In genomic region chr17:75828051-75828400, GRCh38 we compare ENCODE assay signal across 9 cellular contexts. TPM values are rescaled to one million over a fixed set of nuclear protein-coding genes. Genes with fewer than 3 reads are reported as not detected.
DNase-seq lines count a peak whose midpoint lies in the region; ATAC-seq and TF ChIP-seq lines count a peak whose summit lies in the region.
"Had no signal": no experiment of that assay in that cellular context is flagged by ENCODE, and none has a peak within 500 bp of the region (broad histone marks: within the 10 kb centered on the region; RNA-seq: fewer than 3 reads in every experiment).

No MANE protein-coding gene starts in this region.

- H2AFZ ChIP-seq in OCI-LY3 (ENCODE audit: low read depth, low read length), result no peak overlapping the region

- peak overlapping the region; percentile 56 for H3K4me2 ChIP-seq in OCI-LY3 (ENCODE audit: low read length)

- no peaks in the 10 kb centered on the region for H3K79me2 ChIP-seq in OCI-LY3 (ENCODE audit: low read length)

- H3K4me3 ChIP-seq in OCI-LY3 (ENCODE audit: low read length) (peak overlapping the region; percentile 57), psoas muscle (peak overlapping the region; percentile 49)

- H3K27me3 Mint-ChIP-seq in effector memory CD8-positive, alpha-beta T cell, result no peaks in the 10 kb centered on the region

- DNase-seq in GM10266 (ENCODE audit: extremely low spot score) (peak; percentile 25), psoas muscle (no peak), NCI-H2196 treated with DMSO at 0.1 percent for 48 hours (lab: John Stamatoyannopoulos, UW; ENCODE audit: unreplicated experiment) (no peak), NCI-H2227 treated with DMSO at 0.1 percent for 48 hours (lab: John Stamatoyannopoulos, UW) (no peak)
- DNase-seq in effector memory CD8-positive, alpha-beta T cell, result no peak
- DNase-seq: MV-4-11 had no signal

- no peak overlapping the region for H3K27ac ChIP-seq in OCI-LY3 (ENCODE audit: low read length)
- peak overlapping the region; percentile 67 for H3K27ac ChIP-seq in psoas muscle

- H3K4me1 ChIP-seq in OCI-LY3 (ENCODE audit: low read length) (peaks cover 10% of the 10 kb centered on the region; the same call in 1 of the 2 replicates), psoas muscle (peaks cover 9% of the 10 kb centered on the region)

- peak overlapping the region; percentile 79 to 94 for H3K27ac Mint-ChIP-seq in effector memory CD8-positive, alpha-beta T cell

- intact Hi-C loops in psoas muscle (cut with DNase I), result loop anchor here (5.0 kb wide), 1 partner anchor 41 kb away; no protein-coding TSS in a partner anchor

- no peaks in the 10 kb centered on the region for H3K9me3 Mint-ChIP-seq in effector memory CD8-positive, alpha-beta T cell

- H3K36me3 ChIP-seq in OCI-LY3 (replicated peaks; ENCODE audit: low read depth, low read length) (peaks cover 16% of the 10 kb centered on the region), psoas muscle (ENCODE audit: insufficient read depth in 1 of 2, low read depth in 1 of 2) (peaks cover 0 to 52% of the 10 kb centered on the region in 2 donors)

- H3K36me3 Mint-ChIP-seq in effector memory CD8-positive, alpha-beta T cell (ENCODE audit: insufficient read depth), result peaks cover 50% of the 10 kb centered on the region

- H3K4me1 Mint-ChIP-seq in effector memory CD8-positive, alpha-beta T cell (ENCODE audit: low read depth in 2 of 2), result peaks cover 13 to 24% of the 10 kb centered on the region in 2 donors

- peak overlapping the region; percentile 10; the same call in 1 of the 2 replicates for H3K9ac ChIP-seq in OCI-LY3 (ENCODE audit: low read length)

- no peaks in the 10 kb centered on the region for H4K20me1 ChIP-seq in OCI-LY3 (ENCODE audit: insufficient read depth, low read length)

- peak overlapping the region; percentile 46 to 72 for H3K4me3 Mint-ChIP-seq in effector memory CD8-positive, alpha-beta T cell

- H3K9me3 ChIP-seq in OCI-LY3 (ENCODE audit: insufficient read depth, low read length) (no peaks in the 10 kb centered on the region), psoas muscle (no peaks in the 10 kb centered on the region)

- no peak for TF ChIP-seq CTCF in GM10266 (IDR thresholded peaks at IDR 0.05; ENCODE audit: control insufficient read depth, insufficient read depth, low read depth, missing control alignments)
- TF ChIP-seq CTCF in OCI-LY3 (IDR thresholded peaks at IDR 0.05; ENCODE audit: low read depth, low read length), result no peak
- TF ChIP-seq CTCF in psoas muscle (IDR thresholded peaks at IDR 0.05), result no peak

- no peaks in the 10 kb centered on the region for H3K27me3 ChIP-seq in OCI-LY3 (ENCODE audit: low read depth, low read length)
- no peaks in the 10 kb centered on the region for H3K27me3 ChIP-seq in psoas muscle (ENCODE audit: insufficient read depth in 3 of 3, low read length in 2 of 3)

- WGBS in psoas muscle, 3 donors, result 29 to 42% (median 30%) methylated on average over 12 of the region's 12 CpGs

- peak; percentile 50 for ATAC-seq in effector memory CD8-positive, alpha-beta T cell (replicated peaks)
- ATAC-seq in psoas muscle (peak in 2 of 4 donors; percentile 3 to 4), GM21529 (IDR thresholded peaks at IDR 0.05; ENCODE audit: unreplicated experiment) (no peak), GM18858 (IDR thresholded peaks at IDR 0.05; ENCODE audit: unreplicated experiment) (no peak)

RNA-seq across cellular contexts. Expression of gene UNC13D, which starts 16.2 kb away (rescaled TPM):
- 10 to 100 TPM in 1 of 4 donors, 1 to 10 TPM in 3; 5.1 to 12.8 (median 7.2) TPM for total RNA-seq in psoas muscle
- 1 to 10 TPM; 1.7 to 3.7 (median 2.2) TPM for polyA plus RNA-seq in psoas muscle

RNA-seq across cellular contexts. Expression of gene WBP2, which starts 27.1 kb away (rescaled TPM):
- 100 to 1,000 TPM; 109 to 278 (median 164) TPM for total RNA-seq in psoas muscle
- 100 to 1,000 TPM; 115 to 174 (median 149) TPM for polyA plus RNA-seq in psoas muscle

RNA-seq across cellular contexts. Expression of gene UNK, which starts 43.4 kb away (rescaled TPM):
- 10 to 100 TPM in 1 of 4 donors, 1 to 10 TPM in 3; 7.9 to 11.6 (median 8.2) TPM for total RNA-seq in psoas muscle
- polyA plus RNA-seq in psoas muscle, result 10 to 100 TPM in 1 of 3 donors, 1 to 10 TPM in 2; 6.9 to 13.7 (median 9.5) TPM

RNA-seq across cellular contexts. Expression of gene TRIM47, which starts 50.4 kb away (rescaled TPM):
- total RNA-seq in psoas muscle, result 10 to 100 TPM in 3 of 4 donors, 1 to 10 TPM in 1; 8.9 to 16.0 (median 10.9) TPM
- 10 to 100 TPM in 2 of 3 donors, 1 to 10 TPM in 1; 8.4 to 17.1 (median 10.9) TPM for polyA plus RNA-seq in psoas muscle
